8 cellular contexts compared by ENCODE assay signal in the genomic region with DNA sequence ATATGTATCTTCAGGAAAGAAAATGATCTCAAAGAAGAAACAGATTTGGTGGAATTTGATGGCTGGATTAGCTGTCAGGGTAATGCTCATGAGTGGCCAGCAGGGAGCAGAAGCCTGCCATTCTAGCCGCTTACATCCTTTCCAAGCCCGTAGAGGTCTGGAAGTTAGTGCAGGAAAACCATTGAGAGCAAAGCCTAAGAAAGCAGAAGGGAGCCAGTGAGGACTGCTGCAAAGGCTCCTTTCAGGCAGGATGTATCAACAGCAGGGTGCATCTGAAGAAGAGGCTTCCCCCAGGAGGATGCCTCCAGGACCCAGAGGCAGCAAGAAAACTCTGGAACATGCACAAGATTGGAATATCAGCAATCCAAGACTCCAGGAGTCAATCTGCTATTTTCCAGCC. TPM values are rescaled to one million over a fixed set of nuclear protein-coding genes. Genes with fewer than 3 reads are reported as not detected.
DNase-seq lines count a peak whose midpoint lies in the region; ATAC-seq and TF ChIP-seq lines count a peak whose summit lies in the region.

No MANE protein-coding gene starts in this region.

- H3K4me1 Mint-ChIP-seq in CD8-positive, alpha-beta T cell (ENCODE audit: low read depth), result peaks cover 26% of the 10 kb centered on the region
- H3K4me1 Mint-ChIP-seq in activated CD8-positive, alpha-beta memory T cell treated with anti-CD3 and anti-CD28 coated beads, Interleukin-2, amount 10 ng/mL, durations not matched to agents 7 days and 5 days, result peaks cover 14% of the 10 kb centered on the region
- peaks cover 14 to 15% of the 10 kb centered on the region in 2 donors for H3K4me1 Mint-ChIP-seq in natural killer cell

- no peaks in the 10 kb centered on the region for H3K36me3 Mint-ChIP-seq in CD8-positive, alpha-beta T cell
- no peaks in the 10 kb centered on the region for H3K36me3 Mint-ChIP-seq in activated CD8-positive, alpha-beta memory T cell treated with anti-CD3 and anti-CD28 coated beads, Interleukin-2, amount 10 ng/mL, durations not matched to agents 7 days and 5 days
- no peaks in the 10 kb centered on the region for H3K36me3 Mint-ChIP-seq in natural killer cell

- peak in 4 of 7 experiments; percentile 37 to 64 (median 45) for DNase-seq in CD8-positive, alpha-beta T cell
- DNase-seq in H4 (ENCODE audit: low spot score) (peak; percentile 53), NCI-H446 treated with DMSO at 0.1 percent for 48 hours (lab: John Stamatoyannopoulos, UW) (peak; percentile 33), fibroblast of mammary gland (ENCODE audit: low read depth) (peak; percentile 78), natural killer cell (no peak)
- DNase-seq in activated CD8-positive, alpha-beta memory T cell treated with anti-CD3 and anti-CD28 coated beads, Interleukin-2, amount 10 ng/mL, durations not matched to agents 7 days and 5 days, result peak; percentile 54

- H3K4me3 ChIP-seq in CD8-positive, alpha-beta T cell (ENCODE audit: low read depth, low read length), result peak overlapping the region; percentile 1
- no peak overlapping the region for H3K4me3 ChIP-seq in fibroblast of mammary gland (ENCODE audit: control insufficient read depth, low read depth, low read length)

- peak overlapping the region; percentile 59 for H3K4me3 Mint-ChIP-seq in CD8-positive, alpha-beta T cell
- no peak overlapping the region for H3K4me3 Mint-ChIP-seq in activated CD8-positive, alpha-beta memory T cell treated with anti-CD3 and anti-CD28 coated beads, Interleukin-2, amount 10 ng/mL, durations not matched to agents 7 days and 5 days
- no peak overlapping the region for H3K4me3 Mint-ChIP-seq in natural killer cell

- ATAC-seq in CD8-positive, alpha-beta T cell, result peak; percentile 59
- ATAC-seq in activated CD8-positive, alpha-beta memory T cell treated with anti-CD3 and anti-CD28 coated beads, Interleukin-2, amount 10 ng/mL, durations not matched to agents 7 days and 5 days, result peak; percentile 70
- ATAC-seq in natural killer cell (peak in 2 of 3 donors; percentile 78 to 84), HG03039 (IDR thresholded peaks at IDR 0.05; ENCODE audit: unreplicated experiment) (no peak), HG02610 (IDR thresholded peaks at IDR 0.05; ENCODE audit: unreplicated experiment) (no peak)

- no peak overlapping the region for H3K27ac ChIP-seq in CD8-positive, alpha-beta T cell (ENCODE audit: low read depth, low read length)

- TF ChIP-seq CTCF in CD8-positive, alpha-beta T cell (IDR thresholded peaks at IDR 0.05), result peak; percentile 81
- peak; percentile 97 for TF ChIP-seq CTCF in fibroblast of mammary gland (conservative IDR thresholded peaks at IDR 0.05; ENCODE audit: control insufficient read depth, insufficient read depth, low read depth, low read length)
- TF ChIP-seq CTCF in natural killer cell (IDR thresholded peaks at IDR 0.05), result peak; percentile 89

- no peaks in the 10 kb centered on the region for H3K9me3 ChIP-seq in CD8-positive, alpha-beta T cell (ENCODE audit: low read length)

- H3K27ac Mint-ChIP-seq in CD8-positive, alpha-beta T cell, result peak overlapping the region; percentile 82
- no peak overlapping the region for H3K27ac Mint-ChIP-seq in activated CD8-positive, alpha-beta memory T cell treated with anti-CD3 and anti-CD28 coated beads, Interleukin-2, amount 10 ng/mL, durations not matched to agents 7 days and 5 days
- H3K27ac Mint-ChIP-seq in natural killer cell, result peak overlapping the region in 1 of 2 donors; percentile 2

- H3K36me3 ChIP-seq in CD8-positive, alpha-beta T cell (ENCODE audit: insufficient read depth, low read length), result no peaks in the 10 kb centered on the region

- intact Hi-C loops in CD8-positive, alpha-beta T cell (cut with DNase I, micrococcal nuclease), result loop anchor here (1.0 to 5.0 kb wide), 9 partner anchors 16 to 503 kb away; partner anchors contain the start of gene LBH (in 1 of the 2)
- intact Hi-C loops in natural killer cell (cut with micrococcal nuclease), result loop anchor here (1.0 to 5.0 kb wide), 3 partner anchors 264 to 503 kb away; no protein-coding TSS in a partner anchor

- H3K27me3 ChIP-seq in CD8-positive, alpha-beta T cell (ENCODE audit: insufficient read depth, low read length), result no peaks in the 10 kb centered on the region

- H3K9me3 Mint-ChIP-seq in CD8-positive, alpha-beta T cell, result no peaks in the 10 kb centered on the region
- H3K9me3 Mint-ChIP-seq in activated CD8-positive, alpha-beta memory T cell treated with anti-CD3 and anti-CD28 coated beads, Interleukin-2, amount 10 ng/mL, durations not matched to agents 7 days and 5 days (ENCODE audit: low read depth), result no peaks in the 10 kb centered on the region
- H3K9me3 Mint-ChIP-seq in natural killer cell, result no peaks in the 10 kb centered on the region

- CTCF ChIA-PET in CD8-positive, alpha-beta T cell (lab: Charles Lee), result interaction anchor here (0.7 to 11.6 kb wide), 44 partner anchors 8 to 654 kb away, joined by 3 to 347 read pairs (median 5); partner anchors contain the start of genes LBH, LCLAT1 and YPEL5
- CTCF ChIA-PET in activated CD8-positive, alpha-beta memory T cell treated with anti-CD3 and anti-CD28 coated beads, Interleukin-2, amount 10 ng/mL, durations not matched to agents 7 days and 5 days (lab: Charles Lee), result interaction anchor here (0.5 to 7.1 kb wide), 35 partner anchors 9 to 962 kb away, joined by 3 to 172 read pairs (median 5); partner anchors contain the start of gene LBH

- H3K27me3 Mint-ChIP-seq in CD8-positive, alpha-beta T cell (ENCODE audit: low read depth), result no peaks in the 10 kb centered on the region
- H3K27me3 Mint-ChIP-seq in activated CD8-positive, alpha-beta memory T cell treated with anti-CD3 and anti-CD28 coated beads, Interleukin-2, amount 10 ng/mL, durations not matched to agents 7 days and 5 days, result peaks cover 2% of the 10 kb centered on the region
- H3K27me3 Mint-ChIP-seq in natural killer cell (ENCODE audit: low read depth in 2 of 2), result no peaks in the 10 kb centered on the region

- H3K4me1 ChIP-seq in CD8-positive, alpha-beta T cell (ENCODE audit: insufficient read depth, low read length), result peaks cover 25% of the 10 kb centered on the region

- POLR2A ChIA-PET in CD8-positive, alpha-beta T cell (lab: Charles Lee), result interaction anchor here (0.7 to 4.1 kb wide), 13 partner anchors 10 to 497 kb away, joined by 3 to 76 read pairs (median 4); partner anchors contain the start of genes LBH and YPEL5

RNA-seq across cellular contexts. Expression of gene LBH, which starts 22.9 kb away (rescaled TPM):
- total RNA-seq in CD8-positive, alpha-beta T cell, result 100 to 1,000 TPM; 127 to 133 TPM
- total RNA-seq in H4 (2014; rRNA removed; shearing (Covaris generic)), result 23.7 and 25.3 TPM in 2 replicates
- total RNA-seq in activated CD8-positive, alpha-beta memory T cell treated with anti-CD3 and anti-CD28 coated beads, Interleukin-2, amount 10 ng/mL, durations not matched to agents 7 days and 5 days, result 10 to 100 TPM; 68.5 to 71.5 TPM
- total RNA-seq in natural killer cell, result 100 to 1,000 TPM; 157 to 197 (median 158) TPM

Comparison
In these comparisons a context has a peak if more than half of its experiments do, and no peak if none do; other contexts are left out.
1. ATAC-seq: peak in CD8-positive, alpha-beta T cell (single experiment), activated CD8-positive, alpha-beta memory T cell treated with anti-CD3 and anti-CD28 coated beads, Interleukin-2, amount 10 ng/mL, durations not matched to agents 7 days and 5 days (single experiment) and natural killer cell (2 of 3); none in HG03039 (single experiment) and HG02610 (single experiment).
2. Peak in every context shown above with its lines, with median percentiles within 50 percentile points of each other: CTCF ChIP-seq.